10 cellular contexts compared by ENCODE assay signal in the genomic region with DNA sequence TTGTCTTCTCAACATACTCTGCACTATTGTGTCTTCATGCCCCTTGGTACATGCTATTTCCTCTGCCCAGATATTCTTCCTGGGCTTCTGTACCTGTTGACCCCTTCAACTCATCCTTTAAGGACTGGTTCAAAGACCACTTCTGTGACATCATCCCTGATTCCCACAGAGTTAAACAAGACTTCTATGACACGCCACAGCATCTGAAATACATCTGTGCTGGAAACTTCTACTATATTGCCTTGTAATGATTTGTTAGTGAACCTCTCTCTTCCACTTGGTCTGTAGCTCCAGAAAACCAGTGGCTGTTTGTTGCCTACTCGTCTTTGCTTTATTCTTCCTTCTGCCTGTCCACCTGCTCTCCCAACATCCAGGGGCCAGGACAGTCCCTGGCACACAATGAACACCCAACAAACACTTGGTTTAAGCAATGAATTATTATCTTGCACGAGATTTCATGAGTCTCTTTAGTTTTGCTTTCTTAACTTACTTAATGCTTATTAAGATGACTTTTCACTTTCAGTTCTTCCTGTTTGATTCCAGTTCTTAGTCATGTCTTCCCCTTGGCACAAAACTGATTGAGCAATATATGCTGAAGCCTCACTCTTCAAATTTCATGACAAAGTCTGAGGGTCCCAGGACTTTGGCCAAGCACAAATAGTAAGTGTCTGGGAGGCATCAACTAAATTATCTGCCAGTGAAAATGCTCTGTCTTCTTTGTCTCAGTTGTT.
DNase-seq lines count a peak whose midpoint lies in the region; ATAC-seq and TF ChIP-seq lines count a peak whose summit lies in the region.
"Had no signal": no experiment of that assay in that cellular context is flagged by ENCODE, and none has a peak within 500 bp of the region (broad histone marks: within the 10 kb centered on the region; RNA-seq: fewer than 3 reads in every experiment).

No MANE protein-coding gene starts in this region.

- CTCF ChIA-PET in RWPE1 (lab: Yijun Ruan, JAX), result no interaction called here

- no peaks in the 10 kb centered on the region for H3K4me1 Mint-ChIP-seq in endodermal cell

- WGBS in endodermal cell (ENCODE audit: insufficient coverage in 1 of 2, insufficient read length in 1 of 2), 2 experiments, result 88 to 100% methylated on average over 2 to 3 of the region's 3 CpGs

- H3K4me3 ChIP-seq in GM06990 (replicated peaks; ENCODE audit: low read depth, low read length) (peak overlapping the region; percentile 46), endodermal cell (ENCODE audit: low read length) (no peak overlapping the region)
- H3K4me3 ChIP-seq: BLaER1 had no signal

- H3K9ac ChIP-seq in endodermal cell (ENCODE audit: extremely low read depth, low read length, poor library complexity, severe bottlenecking), result no peak overlapping the region
- H3K9ac ChIP-seq: BLaER1 had no signal

- H3K27me3 ChIP-seq in GM06990 (replicated peaks; ENCODE audit: control insufficient read depth, insufficient read depth, low read length) (no peaks in the 10 kb centered on the region), endodermal cell (ENCODE audit: control insufficient read depth, insufficient read depth, low read length, poor library complexity, severe bottlenecking) (no peaks in the 10 kb centered on the region)
- H3K27me3 ChIP-seq: BLaER1 had no signal

- no peaks in the 10 kb centered on the region for H3K9me3 ChIP-seq in endodermal cell (ENCODE audit: control insufficient read depth, low read length)
- H3K9me3 ChIP-seq: BLaER1 had no signal

- POLR2A ChIA-PET in RWPE1 (lab: Yijun Ruan, JAX; ENCODE audit: low non-redundant PET), result no interaction called here

- ATAC-seq in GM21526 (IDR thresholded peaks at IDR 0.05; ENCODE audit: low FRiP score, unreplicated experiment) (peak; percentile 95), HG03469 (IDR thresholded peaks at IDR 0.05; ENCODE audit: unreplicated experiment) (peak; percentile 94)

- no peak overlapping the region for H3K4me3 Mint-ChIP-seq in endodermal cell

- no peaks in the 10 kb centered on the region for H3K9me3 Mint-ChIP-seq in endodermal cell

- no peak overlapping the region for H3K27ac Mint-ChIP-seq in endodermal cell

- H3K36me3 ChIP-seq in GM06990 (ENCODE audit: control insufficient read depth, insufficient read depth, low read length) (no peaks in the 10 kb centered on the region), endodermal cell (ENCODE audit: control insufficient read depth, insufficient read depth, low read length) (no peaks in the 10 kb centered on the region)

- DNase-seq in GM06990 (ENCODE audit: extremely low read depth, insufficient read length) (peak; percentile 44), endodermal cell (no peak), DMS 273 treated with DMSO at 0.1 percent for 48 hours (lab: John Stamatoyannopoulos, UW) (no peak), RWPE1 (ENCODE audit: low spot score) (no peak), NCI-H510A (lab: John Stamatoyannopoulos, UW) (no peak), NCI-H1092 (lab: John Stamatoyannopoulos, UW) (no peak)
- DNase-seq: NCI-H1092 treated with DMSO at 0.1 percent for 48 hours had no signal

- no peaks in the 10 kb centered on the region for H3K27me3 Mint-ChIP-seq in endodermal cell (ENCODE audit: insufficient read depth)

- peak overlapping the region; percentile 71 for H3K27ac ChIP-seq in endodermal cell (ENCODE audit: low read depth, low read length)
- H3K27ac ChIP-seq in RWPE1, result no peak overlapping the region
- H3K27ac ChIP-seq: BLaER1 had no signal

- H3K36me3 Mint-ChIP-seq in endodermal cell (ENCODE audit: low read depth), result no peaks in the 10 kb centered on the region

- no peak for TF ChIP-seq CTCF in GM06990 (IDR thresholded peaks at IDR 0.05; ENCODE audit: insufficient read depth, low read length, poor library complexity, severe bottlenecking)
- TF ChIP-seq CTCF in endodermal cell (conservative IDR thresholded peaks at IDR 0.05), result no peak
- TF ChIP-seq CTCF in RWPE1 (conservative IDR thresholded peaks at IDR 0.05; ENCODE audit: low read depth), result no peak

- H3K4me1 ChIP-seq in endodermal cell (ENCODE audit: control insufficient read depth, insufficient read depth, low read length), result no peaks in the 10 kb centered on the region
